In genomic region chr6:31090973-31091364, GRCh38 we compare ENCODE assay signal across 28 cellular contexts. TPM values are rescaled to one million over a fixed set of nuclear protein-coding genes. Genes with fewer than 3 reads are reported as not detected.
"Had no signal": no experiment of that assay in that cellular context is flagged by ENCODE, and none has a peak within 500 bp of the region (broad histone marks: within the 10 kb centered on the region; RNA-seq: fewer than 3 reads in every experiment).

No MANE protein-coding gene starts in this region.

- H3K9me3 ChIP-seq: gastrocnemius medialis, neutrophil, thoracic aorta, tibial nerve, upper lobe of right lung, uterus had no signal

- H3K27ac ChIP-seq: epithelial cell of prostate, gastrocnemius medialis, neutrophil, parathyroid adenoma, thoracic aorta, tibial nerve, upper lobe of right lung, uterus had no signal

- H3K79me2 ChIP-seq: parathyroid adenoma had no signal

- H2AFZ ChIP-seq: parathyroid adenoma had no signal

- H3K4me1 ChIP-seq: uterus had no signal

- H3K9ac ChIP-seq: parathyroid adenoma had no signal

- ATAC-seq: esophagus mucosa; gastrocnemius medialis; left lobe of liver; natural killer cell treated with Interleukin-12 subunit alpha and Interleukin-12 subunit beta and Interleukin-15 and Interleukin-18, amount 100 ng/mL, for 72 hours; sciatic nerve; stimulated activated memory B cell treated with anti-CD40 and anti-IgM and Interleukin-4, amounts not matched to agents 10 μg/mL and 1 μg/mL and 100 μg/mL, for 72 hours; upper lobe of right lung had no signal

- DNase-seq: effector CD8-positive, alpha-beta T cell; endodermal cell; foreskin fibroblast; gastrocnemius medialis; head of caudate nucleus; naive B cell; stimulated activated CD4-positive, alpha-beta T cell treated with anti-CD3 and anti-CD28 coated beads, Interleukin-2, amount 100 ng/mL, for 24 hours; stimulated activated CD4-positive, alpha-beta T cell treated with anti-CD3 and anti-CD28 coated beads, Interleukin-4, amount 100 ng/mL, for 4 hours; upper lobe of right lung; uterus had no signal

- H3K36me3 ChIP-seq: gastrocnemius medialis, neutrophil, thoracic aorta, tibial nerve, upper lobe of right lung, uterus had no signal

- H3K27me3 ChIP-seq: gastrocnemius medialis, tibial nerve, uterus had no signal

- H3K4me3 ChIP-seq: gastrocnemius medialis, lung, thoracic aorta, tibial nerve, upper lobe of right lung, uterus had no signal

RNA-seq across cellular contexts. Expression of gene C6orf15, which starts 21.4 kb away (rescaled TPM):
- total RNA-seq: endodermal cell; esophagus mucosa; gastrocnemius medialis; glomerular endothelial cell; left lobe of liver; liver; lung; mononuclear cell; natural killer cell treated with Interleukin-12 subunit alpha and Interleukin-12 subunit beta and Interleukin-15 and Interleukin-18, amount 100 ng/mL, for 72 hours; neural crest cell; omental fat pad; progenitor cell of endocrine pancreas; sciatic nerve; thoracic aorta; tibial nerve; upper lobe of right lung had no signal
- polyA plus RNA-seq: liver, lung had no signal

RNA-seq across cellular contexts. Expression of gene PSORS1C1, which starts 23.6 kb away (rescaled TPM):
- total RNA-seq: gastrocnemius medialis; left lobe of liver; mononuclear cell; natural killer cell treated with Interleukin-12 subunit alpha and Interleukin-12 subunit beta and Interleukin-15 and Interleukin-18, amount 100 ng/mL, for 72 hours; neural crest cell; progenitor cell of endocrine pancreas had no signal

RNA-seq across cellular contexts. Expression of gene CDSN, which starts 29.3 kb away (rescaled TPM):
- total RNA-seq: endodermal cell; gastrocnemius medialis; glomerular endothelial cell; left lobe of liver; liver; mononuclear cell; natural killer cell treated with Interleukin-12 subunit alpha and Interleukin-12 subunit beta and Interleukin-15 and Interleukin-18, amount 100 ng/mL, for 72 hours; neural crest cell; omental fat pad; progenitor cell of endocrine pancreas; sciatic nerve; tibial nerve; upper lobe of right lung had no signal
- polyA plus RNA-seq: liver had no signal

RNA-seq across cellular contexts. Expression of gene PSORS1C2, which starts 47.9 kb away (rescaled TPM):
- total RNA-seq: endodermal cell; gastrocnemius medialis; glomerular endothelial cell; left lobe of liver; liver; lung; mononuclear cell; natural killer cell treated with Interleukin-12 subunit alpha and Interleukin-12 subunit beta and Interleukin-15 and Interleukin-18, amount 100 ng/mL, for 72 hours; neural crest cell; omental fat pad; progenitor cell of endocrine pancreas; sciatic nerve; thoracic aorta; tibial nerve; upper lobe of right lung; uterus had no signal
- polyA plus RNA-seq: keratinocyte, liver, lung had no signal
